9 cellular contexts compared by ENCODE assay signal in genomic region chr2:240467659-240468299, GRCh38. TPM values are rescaled to one million over a fixed set of nuclear protein-coding genes. Genes with fewer than 3 reads are reported as not detected.
A peak's percentile ranks its signal among the peaks of the same experiment; 100 is the strongest.
DNase-seq lines count a peak whose midpoint lies in the region; ATAC-seq and TF ChIP-seq lines count a peak whose summit lies in the region.
"Had no signal": no experiment of that assay in that cellular context is flagged by ENCODE, and none has a peak within 500 bp of the region (broad histone marks: within the 10 kb centered on the region; RNA-seq: fewer than 3 reads in every experiment).

No MANE protein-coding gene starts in this region.

- no peak overlapping the region for H3K4me2 ChIP-seq in PC-3 (ENCODE audit: low read length)

- H3K27me3 Mint-ChIP-seq in activated naive CD4-positive, alpha-beta T cell treated with anti-CD3 and anti-CD28 coated beads, Interleukin-2, amount 10 ng/mL, durations not matched to agents 7 days and 5 days = no peaks in the 10 kb centered on the region

- H3K9me3 ChIP-seq in thoracic aorta = no peaks in the 10 kb centered on the region
- no peaks in the 10 kb centered on the region for H3K9me3 ChIP-seq in PC-3 (ENCODE audit: low read length)
- H3K9me3 ChIP-seq: upper lobe of right lung had no signal

- no peaks in the 10 kb centered on the region for H3K27me3 ChIP-seq in thoracic aorta (replicated peaks; ENCODE audit: insufficient read depth)
- no peaks in the 10 kb centered on the region for H3K27me3 ChIP-seq in PC-3 (ENCODE audit: low read length)
- H3K27me3 ChIP-seq: upper lobe of right lung had no signal

- POLR2A ChIA-PET in PC-3 (lab: Charles Lee; ENCODE audit: unreplicated experiment) = no interaction called here

- BruUV-seq in PC-3 (replicated peaks; lab: Mats Ljungman, UMichigan) = no TSS peak

- H3K36me3 Mint-ChIP-seq in activated naive CD4-positive, alpha-beta T cell treated with anti-CD3 and anti-CD28 coated beads, Interleukin-2, amount 10 ng/mL, durations not matched to agents 7 days and 5 days = no peaks in the 10 kb centered on the region

- H3K4me1 ChIP-seq in thoracic aorta (ENCODE audit: control insufficient read depth in 1 of 2, low read depth in 2 of 2) (no peaks in the 10 kb centered on the region), PC-3 (ENCODE audit: insufficient read depth, low read length) (no peaks in the 10 kb centered on the region)
- H3K4me1 ChIP-seq: upper lobe of right lung had no signal

- H2AFZ ChIP-seq in PC-3 (ENCODE audit: low read length) = no peak overlapping the region

- no peak overlapping the region for H3K4me3 Mint-ChIP-seq in activated naive CD4-positive, alpha-beta T cell treated with anti-CD3 and anti-CD28 coated beads, Interleukin-2, amount 10 ng/mL, durations not matched to agents 7 days and 5 days

- H3F3A ChIP-seq in PC-3 (ENCODE audit: low read length, unreplicated experiment) = no peaks in the 10 kb centered on the region

- H3K36me3 ChIP-seq in thoracic aorta (peaks cover 19% of the 10 kb centered on the region), PC-3 (ENCODE audit: low read depth, low read length) (peaks cover 6% of the 10 kb centered on the region)
- H3K36me3 ChIP-seq: upper lobe of right lung had no signal

- no peak overlapping the region for H3K27ac ChIP-seq in thoracic aorta
- H3K27ac ChIP-seq in PC-3 (ENCODE audit: low read length) = no peak overlapping the region
- H3K27ac ChIP-seq: upper lobe of right lung had no signal

- H3K9ac ChIP-seq in PC-3 (ENCODE audit: low read length) = no peak overlapping the region

- H3K9me3 Mint-ChIP-seq in activated naive CD4-positive, alpha-beta T cell treated with anti-CD3 and anti-CD28 coated beads, Interleukin-2, amount 10 ng/mL, durations not matched to agents 7 days and 5 days = no peaks in the 10 kb centered on the region

- no peaks in the 10 kb centered on the region for H3K9me2 ChIP-seq in PC-3 (replicated peaks; ENCODE audit: low read length)

- H3K27ac Mint-ChIP-seq in activated naive CD4-positive, alpha-beta T cell treated with anti-CD3 and anti-CD28 coated beads, Interleukin-2, amount 10 ng/mL, durations not matched to agents 7 days and 5 days = no peak overlapping the region

- DNase-seq in activated CD8-positive, alpha-beta memory T cell treated with anti-CD3 and anti-CD28 coated beads, Interleukin-2, amount 50 U/mL, for 4 hours = peak; percentile 13
- DNase-seq in activated CD8-positive, alpha-beta memory T cell treated with anti-CD3 and anti-CD28 coated beads for 24 hours = no peak
- peak; percentile 14 for DNase-seq in activated naive CD4-positive, alpha-beta T cell treated with anti-CD3 and anti-CD28 coated beads, Interleukin-2, amount 10 ng/mL, durations not matched to agents 7 days and 5 days
- DNase-seq in iPS-NIHi11 (ENCODE audit: low spot score) (peak; percentile 43), thoracic aorta (ENCODE audit: low spot score) (peak; percentile 1), NCI-H128 (lab: John Stamatoyannopoulos, UW; ENCODE audit: unreplicated experiment) (no peak), PC-3 (no peak), NOMO-1 (lab: John Stamatoyannopoulos, UW; ENCODE audit: unreplicated experiment in 2 of 2) (no peak)
- DNase-seq: upper lobe of right lung had no signal

- TF ChIP-seq CTCF in thoracic aorta (IDR thresholded peaks at IDR 0.05) = no peak
- TF ChIP-seq CTCF in PC-3 (conservative IDR thresholded peaks at IDR 0.05; ENCODE audit: low read depth, low read length) = no peak

- no peaks in the 10 kb centered on the region for H3K79me2 ChIP-seq in PC-3 (ENCODE audit: low read length)

- CTCF ChIA-PET in activated naive CD4-positive, alpha-beta T cell treated with anti-CD3 and anti-CD28 coated beads, Interleukin-2, amount 10 ng/mL, durations not matched to agents 7 days and 5 days (lab: Charles Lee) = no interaction called here
- CTCF ChIA-PET in PC-3 (lab: Charles Lee) = no interaction called here

- H3K4me3 ChIP-seq in thoracic aorta (no peak overlapping the region), PC-3 (ENCODE audit: low read length) (no peak overlapping the region)
- H3K4me3 ChIP-seq: upper lobe of right lung had no signal

- intact Hi-C loops in PC-3 (cut with micrococcal nuclease) = no loop called here

- ATAC-seq in thoracic aorta (ENCODE audit: insufficient number of reproducible peaks, low FRiP score, low read depth) = no peak
- no peak for ATAC-seq in PC-3
- ATAC-seq: upper lobe of right lung had no signal

- H4K20me1 ChIP-seq in PC-3 (ENCODE audit: low read length) = no peaks in the 10 kb centered on the region

- no peaks in the 10 kb centered on the region for H3K4me1 Mint-ChIP-seq in activated naive CD4-positive, alpha-beta T cell treated with anti-CD3 and anti-CD28 coated beads, Interleukin-2, amount 10 ng/mL, durations not matched to agents 7 days and 5 days

RNA-seq across cellular contexts. Expression of gene GPC1, which starts 32.3 kb away (rescaled TPM):
- total RNA-seq in thoracic aorta (100 to 1,000 TPM in 1 of 2 donors, 10 to 100 TPM in 1; 94.2 to 162 TPM), PC-3 (2014; rRNA removed) (37.1 and 56.7 TPM in 2 replicates)

Comparison
In these comparisons a context has a peak if more than half of its experiments do, and no peak if none do; other contexts are left out.
1. DNase-seq: peak in activated CD8-positive, alpha-beta memory T cell treated with anti-CD3 and anti-CD28 coated beads, Interleukin-2, amount 50 U/mL, for 4 hours (single experiment), activated naive CD4-positive, alpha-beta T cell treated with anti-CD3 and anti-CD28 coated beads, Interleukin-2, amount 10 ng/mL, durations not matched to agents 7 days and 5 days (single experiment), iPS-NIHi11 (single experiment) and thoracic aorta (single experiment); none in activated CD8-positive, alpha-beta memory T cell treated with anti-CD3 and anti-CD28 coated beads for 24 hours (single experiment), NCI-H128 (single experiment), PC-3 (single experiment) and NOMO-1 (0 of 2).